Comparison of ENCODE assay signal across 9 cellular contexts in genomic region chr3:414063-414462, GRCh38.
A peak's percentile ranks its signal among the peaks of the same experiment; 100 is the strongest.
DNase-seq lines count a peak whose midpoint lies in the region; ATAC-seq, FAIRE-seq and TF ChIP-seq lines count a peak whose summit lies in the region.
"Had no signal": no experiment of that assay in that cellular context is flagged by ENCODE, and none has a peak within 500 bp of the region (broad histone marks: within the 10 kb centered on the region; RNA-seq: fewer than 3 reads in every experiment).

No MANE protein-coding gene starts in this region.

- BruUV-seq in K562 (replicated peaks; lab: Mats Ljungman, UMichigan) = no TSS peak

- TF ChIP-seq RAD21 in K562 (CRISPR knock-in tag; conservative IDR thresholded peaks at IDR 0.05 in 1 of 2, IDR thresholded peaks at IDR 0.05 in 1 of 2) = peak; percentile 17 to 51; a peak in 2 of 4 replicates

- CTCF ChIA-PET in K562 (lab: Yijun Ruan, JAX; ENCODE audit: low intra/inter-chr PET ratio) = no interaction called here

- no peak overlapping the region for H2AFZ ChIP-seq in K562 (ENCODE audit: low read depth, low read length)

- TF ChIP-seq EP300 in K562 (IDR thresholded peaks at IDR 0.05; ENCODE audit: low read length) = no peak

- ATAC-seq in K562 = no peak
- no peak for ATAC-seq in GM18909 (IDR thresholded peaks at IDR 0.05; ENCODE audit: poor library complexity, unreplicated experiment)
- no peak for ATAC-seq in HG03521 (IDR thresholded peaks at IDR 0.05; ENCODE audit: unreplicated experiment)
- no peak for ATAC-seq in HG02759 (IDR thresholded peaks at IDR 0.05; ENCODE audit: unreplicated experiment)

- H4K20me1 ChIP-seq in K562 (replicated peaks; ENCODE audit: control insufficient read depth, insufficient read depth, low read length) = no peaks in the 10 kb centered on the region

- intact Hi-C loops in K562 (cut with micrococcal nuclease) = no loop called here

- in situ Hi-C loops in K562 (cut with MboI) = no loop called here

- POLR2A ChIA-PET in K562 (lab: Yijun Ruan, JAX) = no interaction called here

- no peaks in the 10 kb centered on the region for H3K36me3 ChIP-seq in K562 (ENCODE audit: control insufficient read depth, insufficient read depth, low read length)
- H3K36me3 ChIP-seq: neutrophil had no signal

- TF ChIP-seq POLR2A in K562 (conservative IDR thresholded peaks at IDR 0.05) = no peak

- no peaks in the 10 kb centered on the region for H3K4me1 ChIP-seq in K562 (replicated peaks in 1 of 2; ENCODE audit: control insufficient read depth in 2 of 2, insufficient read depth in 2 of 2, low read length in 2 of 2)

- H3K4me2 ChIP-seq in K562 (ENCODE audit: insufficient read depth, low read length) = no peak overlapping the region

- no peak overlapping the region for H3K4me3 ChIP-seq in K562

- H3K27me3 ChIP-seq in K562 (ENCODE audit: control insufficient read depth in 2 of 2, insufficient read depth in 2 of 2, low read length in 2 of 2) = no peaks in the 10 kb centered on the region
- H3K27me3 ChIP-seq: neutrophil had no signal

- H3K9me1 ChIP-seq in K562 (ENCODE audit: control insufficient read depth, insufficient read depth, low read length) = no peaks in the 10 kb centered on the region

- no peaks in the 10 kb centered on the region for H3K9me3 ChIP-seq in K562 (replicated peaks; ENCODE audit: control insufficient read depth, insufficient read depth, low read depth, low read length)
- H3K9me3 ChIP-seq: neutrophil had no signal

- TF ChIP-seq CTCF in LNCAP (IDR thresholded peaks at IDR 0.05) (peak; percentile 41), K562 (IDR thresholded peaks at IDR 0.05 in 2 of 3, conservative IDR thresholded peaks at IDR 0.05 in 1 of 3; ENCODE audit: insufficient read depth in 2 of 3, low read depth in 1 of 3, low read length in 3 of 3) (peak in 1 of 3 experiments; percentile 27; a peak in 1 of 6 replicates)

- no peak overlapping the region for H3K27ac ChIP-seq in K562 (ENCODE audit: extremely low read depth, low read depth, low read length)
- H3K27ac ChIP-seq: neutrophil had no signal

- no peaks in the 10 kb centered on the region for H3K79me2 ChIP-seq in K562 (ENCODE audit: control insufficient read depth, insufficient read depth, low read length)

- DNase-seq in NCI-H2107 treated with DMSO at 0.1 percent for 48 hours (lab: John Stamatoyannopoulos, UW; ENCODE audit: unreplicated experiment) (peak; percentile 1), NCI-H2107 (lab: John Stamatoyannopoulos, UW) (no peak), K562 (ENCODE audit: extremely low read depth in 1 of 4, low spot score in 3 of 4) (peak; percentile 6 to 18 (median 10)), pons (ENCODE audit: low spot score) (peak; percentile 15)

- no peak for FAIRE-seq in K562 (lab: Jason Lieb, UNC)

- no peak overlapping the region for H3K9ac ChIP-seq in K562 (ENCODE audit: insufficient read depth in 1 of 2, low read depth in 2 of 2, low read length in 2 of 2)

TF ChIP-seq in K562, 482 proteins besides CTCF, POLR2A, EP300 and RAD21 (continues in another document):
- TF ChIP-seq XRCC4 (IDR thresholded peaks at IDR 0.05; ENCODE audit: extremely low read depth, insufficient read depth, insufficient read length) (no peak), BRD9 (IDR thresholded peaks at IDR 0.05; ENCODE audit: low read depth, partially characterized antibody) (no peak), ZNF830 (CRISPR knock-in tag; IDR thresholded peaks at IDR 0.05) (no peak), NCOA2 (IDR thresholded peaks at IDR 0.05; ENCODE audit: partially characterized antibody in 2 of 2) (no peak), KLF6 (CRISPR knock-in tag; IDR thresholded peaks at IDR 0.05; ENCODE audit: borderline replicate concordance) (no peak), ARNT (IDR thresholded peaks at IDR 0.05) (no peak), TFE3 (CRISPR knock-in tag; IDR thresholded peaks at IDR 0.05) (no peak), GABPA (tag; conservative IDR thresholded peaks at IDR 0.05; ENCODE audit: low read depth) (no peak), ZBTB40 (IDR thresholded peaks at IDR 0.05) (no peak), ZBTB40 (CRISPR knock-in tag; IDR thresholded peaks at IDR 0.05) (no peak)
